In the genomic region with DNA sequence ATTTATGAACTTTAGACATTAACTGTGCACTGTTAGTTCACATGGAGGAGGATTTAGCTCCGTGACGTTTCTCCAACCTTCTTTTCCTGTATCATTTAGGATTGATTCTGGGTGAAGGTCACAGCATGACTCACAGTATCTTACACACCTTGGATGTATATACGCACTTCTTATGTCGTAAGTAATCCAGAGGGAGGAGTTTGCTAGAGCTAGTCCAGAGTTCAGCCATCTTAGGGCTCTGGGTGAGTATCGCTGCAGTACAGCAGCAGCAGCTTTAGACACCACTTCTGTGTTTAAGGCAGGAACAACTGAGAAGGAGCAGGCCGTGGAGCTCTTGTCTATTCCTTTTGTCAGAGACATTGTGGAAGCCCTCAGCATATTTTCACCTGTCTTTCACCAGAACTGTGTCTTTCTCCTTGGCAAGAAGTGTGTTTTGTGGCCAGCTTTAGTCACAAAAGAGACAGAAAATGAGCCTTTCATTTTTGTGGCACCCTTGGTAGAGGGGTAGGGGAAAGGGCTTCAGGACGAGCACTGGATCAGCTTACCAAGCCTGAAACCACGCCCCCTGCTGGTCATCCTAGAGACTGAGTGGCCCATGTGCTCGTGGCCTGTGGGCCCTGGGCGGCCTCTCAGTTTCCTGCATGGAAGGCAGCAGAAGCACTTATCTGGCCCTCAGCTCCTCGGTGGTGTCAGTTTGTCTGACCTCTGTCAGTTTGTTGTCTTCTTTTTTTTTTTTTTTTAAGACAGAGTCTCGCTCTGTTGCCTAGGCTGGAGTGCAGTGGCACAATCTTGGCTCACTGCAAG, we compare ENCODE assay signal across 8 cellular contexts.
DNase-seq lines count a peak whose midpoint lies in the region; ATAC-seq and TF ChIP-seq lines count a peak whose summit lies in the region.

No MANE protein-coding gene starts in this region.

- intact Hi-C loops in right cardiac atrium (cut with DNase I): loop anchor here in 1 of 4 donors (5.0 kb wide), 1 partner anchor 191 kb away; no protein-coding TSS in a partner anchor
- intact Hi-C loops in spleen (cut with DNase I; ENCODE audit: low total_unique reads): no loop called here

- peak; percentile 21 to 87 (median 68) for TF ChIP-seq CTCF in spleen (IDR thresholded peaks at IDR 0.05 in 8 of 11, conservative IDR thresholded peaks at IDR 0.05 in 3 of 11)

- WGBS in right cardiac atrium: 58% methylated on average over 12 of the region's 12 CpGs
- WGBS in spleen, 5 donors: 54 to 62% (median 55%) methylated on average over 12 of the region's 12 CpGs

- no peak overlapping the region for H3K27ac ChIP-seq in right cardiac atrium (ENCODE audit: low read length)
- H3K27ac ChIP-seq in spleen: no peak overlapping the region

- TF ChIP-seq POLR2A in spleen (IDR thresholded peaks at IDR 0.05): no peak

- no peaks in the 10 kb centered on the region for H3K27me3 ChIP-seq in right cardiac atrium (ENCODE audit: control insufficient read depth, insufficient read depth)
- H3K27me3 ChIP-seq in spleen (replicated peaks in 1 of 7): no peaks in the 10 kb centered on the region

- peaks cover 0 to 23% (median 5%) of the 10 kb centered on the region in 6 donors for H3K36me3 ChIP-seq in spleen

- no peaks in the 10 kb centered on the region for H3K4me1 ChIP-seq in right cardiac atrium (ENCODE audit: control insufficient read depth, insufficient read depth, low read length)
- peaks cover 0 to 51% (median 16%) of the 10 kb centered on the region in 6 donors for H3K4me1 ChIP-seq in spleen

- ATAC-seq in right cardiac atrium (peak; percentile 44 to 48), GM21360 (IDR thresholded peaks at IDR 0.05; ENCODE audit: unreplicated experiment) (no peak), GM21825 (IDR thresholded peaks at IDR 0.05; ENCODE audit: unreplicated experiment) (no peak)

- H3K9me3 ChIP-seq in right cardiac atrium (ENCODE audit: control insufficient read depth, low read length) (no peaks in the 10 kb centered on the region), spleen (no peaks in the 10 kb centered on the region)

- H3K4me3 ChIP-seq in right cardiac atrium (ENCODE audit: low read length) (no peak overlapping the region), spleen (no peak overlapping the region)

- in situ Hi-C loops in KBM-7 (cut with MboI; ENCODE audit: low pct_unique_long_range_greater_than_20kb, low sequenced_read_pairs): loop anchor here (10.0 to 25.0 kb wide), 3 partner anchors 184 to 364 kb away; no protein-coding TSS in a partner anchor

- DNase-seq in DMS153 (lab: John Stamatoyannopoulos, UW) (peak; percentile 20), KBM-7 (peak; percentile 65), SW480 (ENCODE audit: low spot score) (peak; percentile 43), right cardiac atrium (peak; percentile 73 to 90 (median 80)), spleen (peak; percentile 90)
- peak; percentile 48 for DNase-seq in activated naive CD8-positive, alpha-beta T cell treated with anti-CD3 and anti-CD28 coated beads, Interleukin-2, amount 50 U/mL, for 16 hours (ENCODE audit: low read depth, low spot score)

Comparison
In these comparisons a context has a peak if more than half of its experiments do, and no peak if none do; other contexts are left out.
1. DNase-seq: peak in every context shown above with its lines; median percentile 90 in spleen; 80 in right cardiac atrium; 65 in KBM-7; 48 in activated naive CD8-positive, alpha-beta T cell treated with anti-CD3 and anti-CD28 coated beads, Interleukin-2, amount 50 U/mL, for 16 hours; 43 in SW480; 20 in DMS153.
2. ATAC-seq: peak in right cardiac atrium (2 of 2); none in GM21360 (single experiment) and GM21825 (single experiment).